Comparison of ENCODE assay signal across 8 cellular contexts in genomic region chrX:71128915-71129765, GRCh38. TPM values are rescaled to one million over a fixed set of nuclear protein-coding genes. Genes with fewer than 3 reads are reported as not detected.
DNase-seq lines count a peak whose midpoint lies in the region; ATAC-seq and TF ChIP-seq lines count a peak whose summit lies in the region.

No MANE protein-coding gene starts in this region.

- H3K27ac ChIP-seq in OCI-LY3 (ENCODE audit: low read length): no peak overlapping the region
- no peak overlapping the region for H3K27ac ChIP-seq in esophagus muscularis mucosa (replicated peaks in 1 of 4)
- H3K27ac ChIP-seq in stomach: no peak overlapping the region

- H2AFZ ChIP-seq in OCI-LY3 (ENCODE audit: low read depth, low read length): no peak overlapping the region

- H3K9me3 Mint-ChIP-seq in activated T-cell treated with anti-CD3 and anti-CD28 coated beads, Interleukin-2, amount 50 U/mL, for 24 hours: no peaks in the 10 kb centered on the region
- H3K9me3 Mint-ChIP-seq in nephron progenitor cell: peaks cover 69% of the 10 kb centered on the region

- DNase-seq in GM04504 (ENCODE audit: low read depth) (peak; percentile 15), esophagus muscularis mucosa (ENCODE audit: extremely low spot score) (no peak), nephron progenitor cell (peak; percentile 71), stomach (peak; percentile 83)
- peak; percentile 86 for DNase-seq in activated T-cell treated with anti-CD3 and anti-CD28 coated beads, Interleukin-2, amount 50 U/mL, for 24 hours

- H3K9me3 ChIP-seq in OCI-LY3 (ENCODE audit: insufficient read depth, low read length): no peaks in the 10 kb centered on the region
- no peaks in the 10 kb centered on the region for H3K9me3 ChIP-seq in esophagus muscularis mucosa
- no peaks in the 10 kb centered on the region for H3K9me3 ChIP-seq in stomach

- H3K4me2 ChIP-seq in OCI-LY3 (ENCODE audit: low read length): no peak overlapping the region

- H3K4me3 Mint-ChIP-seq in activated T-cell treated with anti-CD3 and anti-CD28 coated beads, Interleukin-2, amount 50 U/mL, for 24 hours: no peak overlapping the region
- no peak overlapping the region for H3K4me3 Mint-ChIP-seq in nephron progenitor cell

- no peak overlapping the region for H3K9ac ChIP-seq in OCI-LY3 (ENCODE audit: low read length)

- H3K4me1 ChIP-seq in OCI-LY3 (ENCODE audit: low read length): no peaks in the 10 kb centered on the region
- H3K4me1 ChIP-seq in esophagus muscularis mucosa: peaks cover 0 to 8% (median 2%) of the 10 kb centered on the region in 4 donors
- H3K4me1 ChIP-seq in stomach: peaks cover 0 to 7% (median 6%) of the 10 kb centered on the region in 4 donors

- 35% methylated on average over 18 of the region's 18 CpGs for WGBS in esophagus muscularis mucosa
- WGBS in stomach, 5 donors: 19 to 32% (median 24%) methylated on average over 16 to 18 of the region's 18 CpGs

- peaks cover 75% of the 10 kb centered on the region for H3K36me3 Mint-ChIP-seq in activated T-cell treated with anti-CD3 and anti-CD28 coated beads, Interleukin-2, amount 50 U/mL, for 24 hours (ENCODE audit: low read depth)
- H3K36me3 Mint-ChIP-seq in nephron progenitor cell (ENCODE audit: low read depth): peaks cover 62% of the 10 kb centered on the region

- peak overlapping the region; percentile 66 for H3K27ac Mint-ChIP-seq in activated T-cell treated with anti-CD3 and anti-CD28 coated beads, Interleukin-2, amount 50 U/mL, for 24 hours
- H3K27ac Mint-ChIP-seq in nephron progenitor cell: peak overlapping the region; percentile 57

- TF ChIP-seq CTCF in OCI-LY3 (IDR thresholded peaks at IDR 0.05; ENCODE audit: low read depth, low read length): peak; percentile 77
- peak; percentile 57 to 70 (median 59) for TF ChIP-seq CTCF in esophagus muscularis mucosa (IDR thresholded peaks at IDR 0.05)
- peak; percentile 58 for TF ChIP-seq CTCF in nephron progenitor cell (IDR thresholded peaks at IDR 0.05)
- TF ChIP-seq CTCF in stomach (IDR thresholded peaks at IDR 0.05): peak in 5 of 7 experiments; percentile 52 to 78 (median 68)

- H3K79me2 ChIP-seq in OCI-LY3 (ENCODE audit: low read length): no peaks in the 10 kb centered on the region

- H3K36me3 ChIP-seq in OCI-LY3 (replicated peaks; ENCODE audit: low read depth, low read length): peaks cover 28% of the 10 kb centered on the region
- H3K36me3 ChIP-seq in esophagus muscularis mucosa: peaks cover 7 to 96% (median 92%) of the 10 kb centered on the region in 4 donors
- peaks cover 7 to 99% (median 95%) of the 10 kb centered on the region in 4 donors for H3K36me3 ChIP-seq in stomach

- TF ChIP-seq EP300 in esophagus muscularis mucosa (IDR thresholded peaks at IDR 0.05) (no peak), stomach (IDR thresholded peaks at IDR 0.05) (no peak)

- intact Hi-C loops in esophagus muscularis mucosa (cut with DNase I) (loop anchor here (10.0 kb wide), 3 partner anchors 56 to 134 kb away; partner anchors contain the start of gene ZMYM3), stomach (cut with DNase I; ENCODE audit: low total_unique reads) (no loop called here)

- no peaks in the 10 kb centered on the region for H3K27me3 ChIP-seq in OCI-LY3 (ENCODE audit: low read depth, low read length)
- H3K27me3 ChIP-seq in esophagus muscularis mucosa: no peaks in the 10 kb centered on the region
- H3K27me3 ChIP-seq in stomach: no peaks in the 10 kb centered on the region

- H4K20me1 ChIP-seq in OCI-LY3 (ENCODE audit: insufficient read depth, low read length): no peaks in the 10 kb centered on the region

- TF ChIP-seq POLR2A in esophagus muscularis mucosa (IDR thresholded peaks at IDR 0.05; ENCODE audit: low read depth): no peak
- TF ChIP-seq POLR2A in stomach (IDR thresholded peaks at IDR 0.05): no peak

- H3K4me3 ChIP-seq in OCI-LY3 (ENCODE audit: low read length): no peak overlapping the region
- no peak overlapping the region for H3K4me3 ChIP-seq in esophagus muscularis mucosa
- no peak overlapping the region for H3K4me3 ChIP-seq in stomach

- peaks cover 32% of the 10 kb centered on the region for H3K27me3 Mint-ChIP-seq in activated T-cell treated with anti-CD3 and anti-CD28 coated beads, Interleukin-2, amount 50 U/mL, for 24 hours
- peaks cover 3% of the 10 kb centered on the region for H3K27me3 Mint-ChIP-seq in nephron progenitor cell (ENCODE audit: low read depth, poor library complexity)

- H3K4me1 Mint-ChIP-seq in activated T-cell treated with anti-CD3 and anti-CD28 coated beads, Interleukin-2, amount 50 U/mL, for 24 hours (ENCODE audit: low read depth): peaks cover 10% of the 10 kb centered on the region
- peaks cover 18% of the 10 kb centered on the region for H3K4me1 Mint-ChIP-seq in nephron progenitor cell

- peak; percentile 70 for ATAC-seq in HG02642 (IDR thresholded peaks at IDR 0.05; ENCODE audit: poor library complexity, unreplicated experiment)
- ATAC-seq in GM21381 (IDR thresholded peaks at IDR 0.05; ENCODE audit: unreplicated experiment): no peak

RNA-seq across cellular contexts. Expression of gene MED12, which starts 10.7 kb away (rescaled TPM):
- total RNA-seq in esophagus muscularis mucosa (10 to 100 TPM; 23.7 to 34.2 (median 28.2) TPM), stomach (10 to 100 TPM; 20.7 to 53.3 (median 36.2) TPM)
- polyA plus RNA-seq in stomach: 1 to 10 TPM; 6.2 to 9.5 (median 8.2) TPM

RNA-seq across cellular contexts. Expression of gene NLGN3, which starts 15.5 kb away (rescaled TPM):
- total RNA-seq in esophagus muscularis mucosa (1 to 10 TPM; 1.2 to 2.8 (median 2.4) TPM), stomach (10 to 100 TPM in 1 of 5 donors, 1 to 10 TPM in 1, under 1 TPM in 1, not detected in 2; 0.92 to 10.7 (median 1.0) TPM)
- under 1 TPM; 0.12 to 0.50 (median 0.31) TPM for polyA plus RNA-seq in stomach

RNA-seq across cellular contexts. Expression of gene IL2RG, which starts 17.8 kb away (rescaled TPM):
- 1 to 10 TPM; 1.1 to 7.9 (median 4.3) TPM for total RNA-seq in esophagus muscularis mucosa
- total RNA-seq in stomach: 10 to 100 TPM in 2 of 5 donors, 1 to 10 TPM in 2, under 1 TPM in 1; 0.89 to 11.2 (median 8.2) TPM
- 10 to 100 TPM in 1 of 3 donors, 1 to 10 TPM in 2; 6.7 to 10.4 (median 9.9) TPM for polyA plus RNA-seq in stomach

RNA-seq across cellular contexts. Expression of gene CXorf65, which starts 22.6 kb away (rescaled TPM):
- total RNA-seq in esophagus muscularis mucosa (not detected), stomach (not detected)
- polyA plus RNA-seq in stomach: under 1 TPM in 1 of 3 donors, not detected in 2; 0.43 TPM

RNA-seq across cellular contexts. Expression of gene FOXO4, which starts 33.5 kb away (rescaled TPM):
- total RNA-seq in esophagus muscularis mucosa (10 to 100 TPM; 28.2 to 45.0 (median 35.3) TPM), stomach (10 to 100 TPM in 1 of 5 donors, 1 to 10 TPM in 4; 3.1 to 31.4 (median 8.1) TPM)
- polyA plus RNA-seq in stomach: 10 to 100 TPM in 2 of 3 donors, 1 to 10 TPM in 1; 6.4 to 15.7 (median 12.1) TPM
